In the genomic region with DNA sequence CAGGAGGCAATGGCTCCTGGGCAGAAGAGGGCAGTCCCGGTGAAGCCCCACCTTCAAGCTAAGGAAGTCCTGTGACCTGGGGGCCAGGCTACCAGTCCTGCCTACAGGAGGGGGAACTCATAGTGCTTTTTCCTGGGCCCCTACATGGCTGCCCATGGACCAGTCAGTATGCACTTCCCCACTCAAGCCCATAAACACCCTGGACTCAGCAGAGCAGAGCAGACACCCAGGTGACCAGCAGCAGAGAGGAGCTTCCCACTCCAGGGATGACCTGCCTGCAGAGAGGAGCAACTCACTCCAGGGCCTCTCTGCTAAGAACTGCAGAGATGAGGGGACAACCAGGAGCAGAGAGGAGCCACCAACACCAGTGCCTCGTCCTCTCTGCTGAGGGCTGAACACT, we compare ENCODE assay signal across 30 cellular contexts. TPM values are rescaled to one million over a fixed set of nuclear protein-coding genes. Genes with fewer than 3 reads are reported as not detected.
"Had no signal": no experiment of that assay in that cellular context is flagged by ENCODE, and none has a peak within 500 bp of the region (broad histone marks: within the 10 kb centered on the region; RNA-seq: fewer than 3 reads in every experiment).

No MANE protein-coding gene starts in this region.

- H3K27ac ChIP-seq: ovary, parathyroid adenoma, psoas muscle, skin epidermis, spleen, stomach, testis, tibial artery, transverse colon, upper lobe of left lung, uterus had no signal

- H3K27ac Mint-ChIP-seq: naive B cell; naive thymus-derived CD8-positive, alpha-beta T cell; natural killer cell treated with Interleukin-12 subunit alpha and Interleukin-12 subunit beta and Interleukin-15 and Interleukin-18, amount 100 ng/mL, for 72 hours; nephron progenitor cell; progenitor cell of endocrine pancreas; stimulated activated naive B cell treated with anti-CD40 and anti-IgM and Interleukin-4, amounts not matched to agents 10 μg/mL and 1 μg/mL and 100 μg/mL, for 72 hours had no signal

- H3K4me1 ChIP-seq: parathyroid adenoma, psoas muscle, spleen, stomach, testis, tibial artery, transverse colon, upper lobe of left lung, uterus had no signal

- H3K9me3 ChIP-seq: ovary, psoas muscle, stomach, testis, tibial artery, transverse colon, upper lobe of left lung, uterus had no signal

- H3K36me3 ChIP-seq: ovary, spleen, stomach, tibial artery, transverse colon, upper lobe of left lung, uterus had no signal

- H3K4me2 ChIP-seq: smooth muscle cell had no signal

- ATAC-seq: naive thymus-derived CD8-positive, alpha-beta T cell; psoas muscle; sciatic nerve; stimulated activated naive B cell treated with anti-CD40 and anti-IgM and Interleukin-4, amounts not matched to agents 10 μg/mL and 1 μg/mL and 100 μg/mL, for 72 hours had no signal

- H3K4me3 ChIP-seq: ovary, psoas muscle, skin epidermis, smooth muscle cell, spleen, stomach, testis, tibial artery, transverse colon, upper lobe of left lung, uterus had no signal

- DNase-seq: naive B cell; naive thymus-derived CD8-positive, alpha-beta T cell; nephron progenitor cell; occipital lobe; ovary; posterior cingulate gyrus; psoas muscle; spleen; stimulated activated CD4-positive, alpha-beta T cell treated with anti-CD3 and anti-CD28 coated beads, Interleukin-12 subunit alpha, Interleukin-12 subunit beta, amount 100 ng/mL, for 4 hours; stimulated activated CD4-positive, alpha-beta T cell treated with anti-CD3 and anti-CD28 coated beads, Interleukin-1b, Interleukin-23, amount 100 ng/mL, for 48 hours; stimulated activated CD4-positive, alpha-beta T cell treated with anti-CD3 and anti-CD28 coated beads, Interleukin-4, amount 100 ng/mL, for 1 hour; stimulated activated CD4-positive, alpha-beta T cell treated with anti-CD3 and anti-CD28 coated beads, Interleukin-4, amount 100 ng/mL, for 4 hours; stimulated activated CD8-positive, alpha-beta memory T cell treated with anti-CD3 and anti-CD28 coated beads, Interleukin-4, amount 100 ng/mL, for 48 hours; stimulated activated naive B cell treated with anti-CD40 and anti-IgM and Interleukin-4, amounts not matched to agents 10 μg/mL and 1 μg/mL and 100 μg/mL, for 72 hours; stimulated activated naive CD4-positive, alpha-beta T cell treated with Interleukin-2 at 50 U/mL for 16 hours; stomach; testis; tibial artery; transverse colon; uterus had no signal

- H3K9me3 Mint-ChIP-seq: naive thymus-derived CD8-positive, alpha-beta T cell; natural killer cell treated with Interleukin-12 subunit alpha and Interleukin-12 subunit beta and Interleukin-15 and Interleukin-18, amount 100 ng/mL, for 72 hours; nephron progenitor cell; neural crest cell had no signal

- H2AFZ ChIP-seq: parathyroid adenoma had no signal

- H3K79me2 ChIP-seq: parathyroid adenoma had no signal

- H3K4me1 Mint-ChIP-seq: naive thymus-derived CD8-positive, alpha-beta T cell; nephron progenitor cell; neural crest cell; stimulated activated naive B cell treated with anti-CD40 and anti-IgM and Interleukin-4, amounts not matched to agents 10 μg/mL and 1 μg/mL and 100 μg/mL, for 72 hours had no signal

- H3K9ac ChIP-seq: parathyroid adenoma had no signal

- H3K36me3 Mint-ChIP-seq: naive B cell; naive thymus-derived CD8-positive, alpha-beta T cell; natural killer cell treated with Interleukin-12 subunit alpha and Interleukin-12 subunit beta and Interleukin-15 and Interleukin-18, amount 100 ng/mL, for 72 hours had no signal

- H3K27me3 ChIP-seq: ovary, testis, transverse colon, upper lobe of left lung, uterus had no signal

- H3K4me3 Mint-ChIP-seq: naive B cell; naive thymus-derived CD8-positive, alpha-beta T cell; natural killer cell treated with Interleukin-12 subunit alpha and Interleukin-12 subunit beta and Interleukin-15 and Interleukin-18, amount 100 ng/mL, for 72 hours; nephron progenitor cell; neural crest cell; stimulated activated naive B cell treated with anti-CD40 and anti-IgM and Interleukin-4, amounts not matched to agents 10 μg/mL and 1 μg/mL and 100 μg/mL, for 72 hours had no signal

RNA-seq across cellular contexts. Expression of a gene that starts 42.3 kb away (rescaled TPM):
- total RNA-seq: osteoblast, subcutaneous adipose tissue had no signal
